ENCODE assay signal across 8 cellular contexts in genomic region chr17:45782889-45783592, GRCh38. TPM values are rescaled to one million over a fixed set of nuclear protein-coding genes. Genes with fewer than 3 reads are reported as not detected.
A peak's percentile ranks its signal among the peaks of the same experiment; 100 is the strongest.
DNase-seq lines count a peak whose midpoint lies in the region; ATAC-seq and TF ChIP-seq lines count a peak whose summit lies in the region.

No MANE protein-coding gene starts in this region.

- H3K27ac Mint-ChIP-seq in endothelial cell (ENCODE audit: unreplicated experiment), result no peak overlapping the region

- peak; percentile 76 for TF ChIP-seq CTCF in 22Rv1 (IDR thresholded peaks at IDR 0.05)
- TF ChIP-seq CTCF in HEK293 (tag by site-specific recombination; IDR thresholded peaks at IDR 0.05), result peak; percentile 82
- peak; percentile 83 for TF ChIP-seq CTCF in endothelial cell (IDR thresholded peaks at IDR 0.05; ENCODE audit: unreplicated experiment)
- TF ChIP-seq CTCF in omental fat pad (IDR thresholded peaks at IDR 0.05), result no peak
- TF ChIP-seq CTCF in vagina (IDR thresholded peaks at IDR 0.05), result peak in 1 of 3 experiments; percentile 27

- H3K27me3 ChIP-seq in vagina, result no peaks in the 10 kb centered on the region

- H3K9me3 Mint-ChIP-seq in endothelial cell (ENCODE audit: unreplicated experiment), result no peaks in the 10 kb centered on the region

- DNase-seq in activated CD4-positive, alpha-beta T cell treated with anti-CD3 and anti-CD28 coated beads for 48 hours, result peak; percentile 70
- DNase-seq in endothelial cell (ENCODE audit: low spot score), result peak; percentile 83
- no peak for DNase-seq in omental fat pad (ENCODE audit: low spot score)
- no peak for DNase-seq in vagina (ENCODE audit: extremely low spot score in 2 of 2)
- no peak for DNase-seq in EL
- DNase-seq in ureter (ENCODE audit: low spot score), result no peak

- H3K27me3 Mint-ChIP-seq in endothelial cell (ENCODE audit: unreplicated experiment), result peaks cover 7% of the 10 kb centered on the region

- H3K36me3 ChIP-seq in HEK293 (ENCODE audit: control insufficient read depth in 2 of 2, insufficient read depth in 1 of 2, low read length in 2 of 2), result no peaks in the 10 kb centered on the region
- H3K36me3 ChIP-seq in vagina, result no peaks in the 10 kb centered on the region

- H3K4me3 Mint-ChIP-seq in endothelial cell (ENCODE audit: unreplicated experiment), result no peak overlapping the region

- intact Hi-C loops in vagina (cut with DNase I), result no loop called here

- H3K27ac ChIP-seq in 22Rv1 (no peak overlapping the region), HEK293 (ENCODE audit: extremely low read depth, low read depth, low read length) (peak overlapping the region; percentile 51; the same call in 1 of the 2 replicates), vagina (peak overlapping the region; percentile 66)

- CTCF ChIA-PET in HEK293 (lab: Yijun Ruan, JAX), result interaction anchor here (0.6 to 4.6 kb wide), 35 partner anchors 10 to 488 kb away, joined by 3 to 53 read pairs (median 4); no protein-coding TSS in a partner anchor

- H3K9me3 ChIP-seq in HEK293 (ENCODE audit: control insufficient read depth, insufficient read depth, low read depth, low read length) (no peaks in the 10 kb centered on the region), vagina (no peaks in the 10 kb centered on the region)

- TF ChIP-seq POLR2A in vagina (IDR thresholded peaks at IDR 0.05), result no peak

- H3K36me3 Mint-ChIP-seq in endothelial cell (ENCODE audit: low read depth, unreplicated experiment), result no peaks in the 10 kb centered on the region

- POLR2A ChIA-PET in HEK293 (lab: Yijun Ruan, JAX), result interaction anchor here (1.2 to 1.4 kb wide), 2 partner anchors 17 to 142 kb away, joined by 3 read pairs; no protein-coding TSS in a partner anchor

- ATAC-seq in omental fat pad (ENCODE audit: low FRiP score), result peak; percentile 22

- H3K4me3 ChIP-seq in HEK293 (ENCODE audit: low read depth, low read length), result peak overlapping the region; percentile 56
- peak overlapping the region; percentile 45 to 67 for H3K4me3 ChIP-seq in vagina

- no peaks in the 10 kb centered on the region for H3K4me1 ChIP-seq in HEK293 (ENCODE audit: control insufficient read depth, insufficient read depth, low read length)
- H3K4me1 ChIP-seq in vagina, result peaks cover 40% of the 10 kb centered on the region

- H3K4me1 Mint-ChIP-seq in endothelial cell (ENCODE audit: unreplicated experiment), result peaks cover 2% of the 10 kb centered on the region

TF ChIP-seq in HEK293, 187 proteins besides CTCF, POLR2A, EP300 and RAD21 (continues in another document):
- TF ChIP-seq WT1 (tag by site-specific recombination; IDR thresholded peaks at IDR 0.05) (no peak), ZNF140 (tag by site-specific recombination; IDR thresholded peaks at IDR 0.05) (no peak), ZBTB8A (tag by site-specific recombination; IDR thresholded peaks at IDR 0.05) (peak; percentile 88), ATF2 (tag by site-specific recombination; IDR thresholded peaks at IDR 0.05; ENCODE audit: low read depth) (no peak), ZNF785 (tag by site-specific recombination; IDR thresholded peaks at IDR 0.05) (no peak), SP7 (tag by site-specific recombination; IDR thresholded peaks at IDR 0.05) (no peak), ZNF2 (tag by site-specific recombination; IDR thresholded peaks at IDR 0.05) (peak; percentile 65), INSM2 (tag by site-specific recombination; IDR thresholded peaks at IDR 0.05) (0 out of 2 replicates have a peak, but pooled peaks have one; percentile 32), FEZF1 (tag by site-specific recombination; IDR thresholded peaks at IDR 0.05) (no peak), GLI4 (tag by site-specific recombination; IDR thresholded peaks at IDR 0.05) (no peak), ZXDB (tag by site-specific recombination; IDR thresholded peaks at IDR 0.05) (no peak), ZNF341 (tag by site-specific recombination; IDR thresholded peaks at IDR 0.05; ENCODE audit: low read depth) (no peak), ZNF654 (tag by site-specific recombination; IDR thresholded peaks at IDR 0.05; ENCODE audit: low read depth) (0 out of 2 replicates have a peak, but pooled peaks have one; percentile 16), KLF7 (tag by site-specific recombination; IDR thresholded peaks at IDR 0.05; ENCODE audit: borderline replicate concordance) (peak; percentile 92), ZNF398 (tag by site-specific recombination; IDR thresholded peaks at IDR 0.05) (no peak), ZNF132 (tag by site-specific recombination; IDR thresholded peaks at IDR 0.05; ENCODE audit: borderline replicate concordance) (no peak), ZNF600 (tag by site-specific recombination; IDR thresholded peaks at IDR 0.05) (no peak; the same call in 1 of the 2 replicates), ZNF280D (tag by site-specific recombination; IDR thresholded peaks at IDR 0.05) (no peak), ZNF561 (tag by site-specific recombination; IDR thresholded peaks at IDR 0.05; ENCODE audit: borderline replicate concordance) (no peak), ZNF596 (tag by site-specific recombination; IDR thresholded peaks at IDR 0.05) (no peak), ZNF521 (tag by site-specific recombination; IDR thresholded peaks at IDR 0.05) (no peak)

RNA-seq across cellular contexts. Expression of gene CRHR1, which starts 1.1 kb away (rescaled TPM):
- not detected for total RNA-seq in endothelial cell (ENCODE audit: unreplicated experiment)
- total RNA-seq in omental fat pad, result not detected
- 4.2 TPM for total RNA-seq in vagina
- not detected for total RNA-seq in ureter

Comparison
In these comparisons a context has a peak if more than half of its experiments do, and no peak if none do; other contexts are left out.
1. CTCF ChIP-seq: peak in 22Rv1 (single experiment), HEK293 (single experiment) and endothelial cell (single experiment); none in omental fat pad (0 of 3).
2. DNase-seq: peak in activated CD4-positive, alpha-beta T cell treated with anti-CD3 and anti-CD28 coated beads for 48 hours (single experiment) and endothelial cell (single experiment); none in omental fat pad (single experiment), vagina (0 of 2), EL (single experiment) and ureter (single experiment).